ENCODE assay signal across 17 cellular contexts in genomic region chr15:63306480-63307073, GRCh38.
"Had no signal": no experiment of that assay in that cellular context is flagged by ENCODE, and none has a peak within 500 bp of the region (broad histone marks: within the 10 kb centered on the region; RNA-seq: fewer than 3 reads in every experiment).

No MANE protein-coding gene starts in this region.

- H3K27me3 ChIP-seq: cardiac muscle cell, esophagus muscularis mucosa, neutrophil, right atrium auricular region, tibial artery, vagina had no signal

- H3K4me2 ChIP-seq: smooth muscle cell had no signal

- H3K9me3 ChIP-seq: esophagus muscularis mucosa, neutrophil, right atrium auricular region, tibial artery, vagina had no signal

- DNase-seq: activated CD4-positive, alpha-beta T cell treated with anti-CD3 and anti-CD28 coated beads for 1 hour; activated CD8-positive, alpha-beta memory T cell treated with anti-CD3 and anti-CD28 coated beads, Interleukin-2, amount 50 U/mL, for 4 hours; activated CD8-positive, alpha-beta T cell treated with anti-CD3 and anti-CD28 coated beads for 36 hours; activated naive CD4-positive, alpha-beta T cell; activated T-cell treated with anti-CD3 and anti-CD28 coated beads, Interleukin-2, amount 50 U/mL, for 72 hours; aorta; foreskin fibroblast; immature natural killer cell; posterior cingulate gyrus; tibial artery had no signal

- ATAC-seq: activated CD8-positive, alpha-beta T cell treated with anti-CD3 and anti-CD28 coated beads for 36 hours; activated T-cell treated with anti-CD3 and anti-CD28 coated beads, Interleukin-2, amount 50 U/mL, for 72 hours; stimulated activated effector memory CD8-positive, alpha-beta T cell treated with anti-CD3 and anti-CD28 coated beads, Interleukin-12 subunit alpha, Interleukin-12 subunit beta, amount 100 ng/mL, for 72 hours had no signal

- H3K4me1 ChIP-seq: esophagus muscularis mucosa, right atrium auricular region, vagina had no signal

- H3K4me3 ChIP-seq: cardiac muscle cell, esophagus muscularis mucosa, right atrium auricular region, smooth muscle cell, tibial artery, vagina had no signal

- H3K36me3 ChIP-seq: cardiac muscle cell had no signal

- H3K27ac ChIP-seq: cardiac muscle cell, esophagus muscularis mucosa, neutrophil, right atrium auricular region, tibial artery, vagina had no signal
